ENCODE assay signal across 1 cellular context in the genomic region with DNA sequence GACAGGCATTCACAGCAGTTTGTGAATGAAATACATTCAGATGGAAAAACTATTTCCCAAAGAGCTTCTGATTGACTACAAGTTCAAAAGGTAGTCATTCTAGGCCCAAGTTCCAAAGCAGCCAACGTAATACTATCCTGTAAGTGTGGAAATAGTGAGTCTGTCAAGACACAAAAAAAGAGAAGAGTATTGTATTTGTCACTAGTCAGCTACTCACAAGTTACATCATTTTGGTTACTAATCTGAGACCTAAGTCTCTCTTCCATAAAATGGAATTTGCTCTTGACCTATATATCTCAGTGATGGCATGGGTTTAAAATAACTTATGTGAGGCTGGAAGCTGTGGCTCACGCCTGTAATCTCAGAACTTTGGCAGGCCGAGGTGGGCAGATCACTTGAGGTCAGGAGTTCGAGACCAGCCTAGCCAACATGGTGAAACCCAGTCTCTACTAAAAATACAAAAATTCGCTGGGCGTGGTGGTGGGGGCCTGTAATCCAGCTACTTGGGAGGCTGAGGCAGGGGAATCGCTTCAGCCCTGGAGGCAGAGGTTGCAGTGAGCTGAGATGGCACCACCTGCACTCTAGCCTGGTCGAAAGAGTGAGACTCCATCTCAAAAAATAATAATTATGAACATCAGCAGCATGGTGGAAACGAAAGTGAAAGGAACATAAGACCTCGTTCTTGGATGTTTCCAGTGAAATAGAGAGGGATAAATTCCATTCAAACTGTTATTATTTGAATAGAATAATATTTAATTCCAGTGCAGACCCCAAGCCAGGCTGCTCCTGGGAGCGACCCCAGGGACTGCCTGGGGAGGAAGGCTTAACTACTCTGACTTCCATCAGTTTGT.
TF ChIP-seq lines count a peak whose summit lies in the region.

No MANE protein-coding gene starts in this region.

TF ChIP-seq in HCT116, 20 proteins besides CTCF, POLR2A, EP300 and RAD21 (continued from another document):
- TF ChIP-seq, protein P1, sequence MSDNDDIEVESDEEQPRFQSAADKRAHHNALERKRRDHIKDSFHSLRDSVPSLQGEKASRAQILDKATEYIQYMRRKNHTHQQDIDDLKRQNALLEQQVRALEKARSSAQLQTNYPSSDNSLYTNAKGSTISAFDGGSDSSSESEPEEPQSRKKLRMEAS (IDR thresholded peaks at IDR 0.05) = no peak
- no peak for TF ChIP-seq SP1 (IDR thresholded peaks at IDR 0.05; ENCODE audit: low read depth)
- no peak for TF ChIP-seq EGR1 (IDR thresholded peaks at IDR 0.05; ENCODE audit: low read depth)
